Comparison of ENCODE assay signal across 1 cellular context in the genomic region with DNA sequence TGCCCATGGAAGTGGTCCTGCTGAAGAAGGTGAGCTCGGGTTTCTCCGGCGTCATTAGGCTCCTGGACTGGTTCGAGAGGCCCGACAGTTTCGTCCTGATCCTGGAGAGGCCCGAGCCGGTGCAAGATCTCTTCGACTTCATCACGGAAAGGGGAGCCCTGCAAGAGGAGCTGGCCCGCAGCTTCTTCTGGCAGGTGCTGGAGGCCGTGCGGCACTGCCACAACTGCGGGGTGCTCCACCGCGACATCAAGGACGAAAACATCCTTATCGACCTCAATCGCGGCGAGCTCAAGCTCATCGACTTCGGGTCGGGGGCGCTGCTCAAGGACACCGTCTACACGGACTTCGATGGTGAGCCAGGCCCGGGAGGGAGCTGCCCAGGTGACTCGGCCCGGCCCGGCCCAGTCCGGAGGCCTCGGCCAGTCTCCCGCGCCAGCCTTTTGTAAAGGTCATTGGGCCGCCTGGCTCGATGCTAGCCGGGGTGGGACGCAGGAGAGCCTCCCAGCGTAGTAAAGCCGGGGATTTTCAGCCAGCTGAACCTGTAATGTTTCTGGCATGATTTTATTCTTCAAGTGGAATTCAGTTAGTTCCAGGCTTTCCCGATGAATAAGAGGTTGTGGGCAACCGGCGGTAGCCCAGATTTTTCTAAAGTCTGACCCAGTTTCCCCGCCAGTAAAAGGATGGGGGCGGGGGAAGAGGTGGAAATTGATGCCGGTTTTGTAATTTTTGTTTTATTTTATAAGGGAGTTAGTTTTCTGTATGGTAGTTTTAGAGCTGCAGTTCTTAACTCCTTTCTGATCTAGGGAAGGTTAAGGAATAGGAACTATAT.
TF ChIP-seq lines count a peak whose summit lies in the region.

No MANE protein-coding gene starts in this region.

TF ChIP-seq in K562, 482 proteins besides CTCF, POLR2A, EP300 and RAD21 (continued from another document and continues in another):
- no peak for TF ChIP-seq ELK1 (CRISPR knock-in tag; IDR thresholded peaks at IDR 0.05)
- no peak for TF ChIP-seq NR0B1 (IDR thresholded peaks at IDR 0.05; ENCODE audit: partially characterized antibody)
- TF ChIP-seq CEBPZ (IDR thresholded peaks at IDR 0.05; ENCODE audit: borderline replicate concordance, low read depth, low read length): no peak
- no peak for TF ChIP-seq ID3 (CRISPR knock-in tag; IDR thresholded peaks at IDR 0.05)
- peak; percentile 88 for TF ChIP-seq ID3 (tag; IDR thresholded peaks at IDR 0.05)
- no peak for TF ChIP-seq SFPQ (IDR thresholded peaks at IDR 0.05; ENCODE audit: low read depth, low read length)
- no peak for TF ChIP-seq NR2F6 (CRISPR knock-in tag; IDR thresholded peaks at IDR 0.05)
- no peak for TF ChIP-seq ZNF592 (IDR thresholded peaks at IDR 0.05)
- TF ChIP-seq ZSCAN29 (IDR thresholded peaks at IDR 0.05): peak; percentile 97
- TF ChIP-seq MEF2A (IDR thresholded peaks at IDR 0.05; ENCODE audit: control insufficient read depth, low read depth, low read length): no peak
- no peak; the same call in 1 of the 2 replicates for TF ChIP-seq RNF2 (IDR thresholded peaks at IDR 0.05)
- no peak for TF ChIP-seq ZNF449 (CRISPR knock-in tag; IDR thresholded peaks at IDR 0.05)
- TF ChIP-seq, protein P1, sequence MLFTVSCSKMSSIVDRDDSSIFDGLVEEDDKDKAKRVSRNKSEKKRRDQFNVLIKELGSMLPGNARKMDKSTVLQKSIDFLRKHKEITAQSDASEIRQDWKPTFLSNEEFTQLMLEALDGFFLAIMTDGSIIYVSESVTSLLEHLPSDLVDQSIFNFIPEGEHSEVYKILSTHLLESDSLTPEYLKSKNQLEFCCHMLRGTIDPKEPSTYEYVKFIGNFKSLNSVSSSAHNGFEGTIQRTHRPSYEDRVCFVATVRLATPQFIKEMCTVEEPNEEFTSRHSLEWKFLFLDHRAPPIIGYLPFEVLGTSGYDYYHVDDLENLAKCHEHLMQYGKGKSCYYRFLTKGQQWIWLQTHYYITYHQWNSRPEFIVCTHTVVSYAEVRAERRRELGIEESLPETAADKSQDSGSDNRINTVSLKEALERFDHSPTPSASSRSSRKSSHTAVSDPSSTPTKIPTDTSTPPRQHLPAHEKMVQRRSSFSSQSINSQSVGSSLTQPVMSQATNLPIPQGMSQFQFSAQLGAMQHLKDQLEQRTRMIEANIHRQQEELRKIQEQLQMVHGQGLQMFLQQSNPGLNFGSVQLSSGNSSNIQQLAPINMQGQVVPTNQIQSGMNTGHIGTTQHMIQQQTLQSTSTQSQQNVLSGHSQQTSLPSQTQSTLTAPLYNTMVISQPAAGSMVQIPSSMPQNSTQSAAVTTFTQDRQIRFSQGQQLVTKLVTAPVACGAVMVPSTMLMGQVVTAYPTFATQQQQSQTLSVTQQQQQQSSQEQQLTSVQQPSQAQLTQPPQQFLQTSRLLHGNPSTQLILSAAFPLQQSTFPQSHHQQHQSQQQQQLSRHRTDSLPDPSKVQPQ (CRISPR knock-in tag; IDR thresholded peaks at IDR 0.05; ENCODE audit: borderline replicate concordance): no peak
- TF ChIP-seq, protein P2, sequence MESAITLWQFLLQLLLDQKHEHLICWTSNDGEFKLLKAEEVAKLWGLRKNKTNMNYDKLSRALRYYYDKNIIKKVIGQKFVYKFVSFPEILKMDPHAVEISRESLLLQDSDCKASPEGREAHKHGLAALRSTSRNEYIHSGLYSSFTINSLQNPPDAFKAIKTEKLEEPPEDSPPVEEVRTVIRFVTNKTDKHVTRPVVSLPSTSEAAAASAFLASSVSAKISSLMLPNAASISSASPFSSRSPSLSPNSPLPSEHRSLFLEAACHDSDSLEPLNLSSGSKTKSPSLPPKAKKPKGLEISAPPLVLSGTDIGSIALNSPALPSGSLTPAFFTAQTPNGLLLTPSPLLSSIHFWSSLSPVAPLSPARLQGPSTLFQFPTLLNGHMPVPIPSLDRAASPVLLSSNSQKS (CRISPR knock-in tag; IDR thresholded peaks at IDR 0.05): no peak
- TF ChIP-seq, protein P3, sequence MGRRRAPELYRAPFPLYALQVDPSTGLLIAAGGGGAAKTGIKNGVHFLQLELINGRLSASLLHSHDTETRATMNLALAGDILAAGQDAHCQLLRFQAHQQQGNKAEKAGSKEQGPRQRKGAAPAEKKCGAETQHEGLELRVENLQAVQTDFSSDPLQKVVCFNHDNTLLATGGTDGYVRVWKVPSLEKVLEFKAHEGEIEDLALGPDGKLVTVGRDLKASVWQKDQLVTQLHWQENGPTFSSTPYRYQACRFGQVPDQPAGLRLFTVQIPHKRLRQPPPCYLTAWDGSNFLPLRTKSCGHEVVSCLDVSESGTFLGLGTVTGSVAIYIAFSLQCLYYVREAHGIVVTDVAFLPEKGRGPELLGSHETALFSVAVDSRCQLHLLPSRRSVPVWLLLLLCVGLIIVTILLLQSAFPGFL (CRISPR knock-in tag; IDR thresholded peaks at IDR 0.05): no peak
- TF ChIP-seq FOXM1 (IDR thresholded peaks at IDR 0.05; ENCODE audit: low read depth): no peak
- no peak for TF ChIP-seq FOXM1 (CRISPR knock-in tag; IDR thresholded peaks at IDR 0.05; ENCODE audit: low read depth)
- no peak for TF ChIP-seq ZNF197 (CRISPR knock-in tag; IDR thresholded peaks at IDR 0.05; ENCODE audit: low read depth)
- no peak for TF ChIP-seq DDX20 (tag; IDR thresholded peaks at IDR 0.05; ENCODE audit: low read depth)
- no peak for TF ChIP-seq HSF4 (CRISPR knock-in tag; IDR thresholded peaks at IDR 0.05; ENCODE audit: borderline replicate concordance)
- no peak for TF ChIP-seq SUPT5H (IDR thresholded peaks at IDR 0.05)
- no peak for TF ChIP-seq KLF6 (CRISPR knock-in tag; IDR thresholded peaks at IDR 0.05; ENCODE audit: borderline replicate concordance)
